ENCODE assay signal across 24 cellular contexts in genomic region chr20:47672166-47672565, GRCh38.
"Had no signal": no experiment of that assay in that cellular context is flagged by ENCODE, and none has a peak within 500 bp of the region (broad histone marks: within the 10 kb centered on the region; RNA-seq: fewer than 3 reads in every experiment).

No MANE protein-coding gene starts in this region.

- H3K4me3 ChIP-seq: breast epithelium, esophagus squamous epithelium, gastrocnemius medialis, pancreas, psoas muscle, right atrium auricular region, transverse colon, vagina had no signal

- H3K36me3 ChIP-seq: breast epithelium, pancreas, right atrium auricular region, transverse colon, WERI-Rb-1 had no signal

- H3K4me1 ChIP-seq: breast epithelium, esophagus squamous epithelium, gastrocnemius medialis, pancreas, psoas muscle, right atrium auricular region, transverse colon, vagina had no signal

- FAIRE-seq: colon, islet of Langerhans, pancreas, TTC549 had no signal

- ATAC-seq: activated CD8-positive, alpha-beta T cell treated with anti-CD3 and anti-CD28 coated beads, Interleukin-2, amount 10 ng/mL, durations not matched to agents 7 days and 5 days; gastrocnemius medialis; left ventricle myocardium superior; natural killer cell treated with Interleukin-12 subunit alpha and Interleukin-12 subunit beta and Interleukin-15 and Interleukin-18, amount 100 ng/mL, for 72 hours; pancreas; psoas muscle; stimulated activated effector memory CD8-positive, alpha-beta T cell treated with anti-CD3 and anti-CD28 coated beads, Interleukin-12 subunit alpha, Interleukin-12 subunit beta, amount 100 ng/mL, for 72 hours had no signal

- H3K27ac ChIP-seq: breast epithelium, esophagus squamous epithelium, gastrocnemius medialis, pancreas, psoas muscle, right atrium auricular region, transverse colon, vagina, WERI-Rb-1 had no signal

- DNase-seq: activated CD4-positive, alpha-beta T cell treated with anti-CD3 and anti-CD28 coated beads, Interleukin-2, amount 10 ng/mL, durations not matched to agents 7 days and 5 days; activated CD4-positive, CD25-positive, alpha-beta regulatory T cell treated with anti-CD3 and anti-CD28 coated beads, Interleukin-2, amount 50 U/mL, for 72 hours; activated CD8-positive, alpha-beta T cell treated with anti-CD3 and anti-CD28 coated beads, Interleukin-2, amount 10 ng/mL, durations not matched to agents 7 days and 5 days; activated naive CD4-positive, alpha-beta T cell; activated naive CD8-positive, alpha-beta T cell treated with anti-CD3 and anti-CD28 coated beads for 36 hours; amniotic stem cell; esophagus squamous epithelium; gastrocnemius medialis; head of caudate nucleus; left ventricle myocardium superior; pancreas; stimulated activated CD4-positive, alpha-beta T cell treated with anti-CD3 and anti-CD28 coated beads, Interleukin-1b, Interleukin-23, amount 100 ng/mL, for 48 hours; transverse colon; WERI-Rb-1 had no signal

- H3K27me3 ChIP-seq: breast epithelium, esophagus squamous epithelium, gastrocnemius medialis, neutrophil, pancreas, right atrium auricular region, transverse colon, vagina had no signal

- H3K9me3 ChIP-seq: breast epithelium, esophagus squamous epithelium, gastrocnemius medialis, neutrophil, pancreas, psoas muscle, right atrium auricular region, transverse colon, vagina had no signal
